17 cellular contexts compared by ENCODE assay signal in genomic region chr10:124068929-124069328, GRCh38. TPM values are rescaled to one million over a fixed set of nuclear protein-coding genes. Genes with fewer than 3 reads are reported as not detected.
DNase-seq lines count a peak whose midpoint lies in the region; ATAC-seq, FAIRE-seq and TF ChIP-seq lines count a peak whose summit lies in the region.
"Had no signal": no experiment of that assay in that cellular context is flagged by ENCODE, and none has a peak within 500 bp of the region (broad histone marks: within the 10 kb centered on the region; RNA-seq: fewer than 3 reads in every experiment).

No MANE protein-coding gene starts in this region.

- H3K27ac ChIP-seq in breast epithelium, result no peak overlapping the region
- H3K27ac ChIP-seq in mammary epithelial cell (ENCODE audit: insufficient read depth, low read depth, low read length), result peak overlapping the region; percentile 53
- peak overlapping the region; percentile 19 for H3K27ac ChIP-seq in keratinocyte (ENCODE audit: control insufficient read depth, insufficient read depth, low read length)
- no peak overlapping the region for H3K27ac ChIP-seq in trophoblast cell (ENCODE audit: low read depth, low read length)

- no peak overlapping the region for H3K14ac ChIP-seq in trophoblast cell (ENCODE audit: low read length)

- H3K18ac ChIP-seq in trophoblast cell (ENCODE audit: low read length), result no peak overlapping the region

- no peaks in the 10 kb centered on the region for H3K27me3 Mint-ChIP-seq in MCF 10A (ENCODE audit: insufficient read depth, unreplicated experiment)
- H3K27me3 Mint-ChIP-seq: IgD-negative memory B cell had no signal

- no peaks in the 10 kb centered on the region for H3K9me3 Mint-ChIP-seq in MCF 10A (ENCODE audit: unreplicated experiment)
- H3K9me3 Mint-ChIP-seq: IgD-negative memory B cell had no signal

- peaks cover 27% of the 10 kb centered on the region for H3K4me1 Mint-ChIP-seq in MCF 10A (ENCODE audit: insufficient read depth, unreplicated experiment)

- no peak overlapping the region for H4K8ac ChIP-seq in trophoblast cell (ENCODE audit: low read depth, low read length)

- in situ Hi-C loops in mammary epithelial cell (cut with MboI; ENCODE audit: low sequenced_read_pairs in 2 of 2), result no loop called here

- no peak overlapping the region for H2BK12ac ChIP-seq in trophoblast cell (ENCODE audit: low read length)

- TF ChIP-seq POLR2A in breast epithelium (IDR thresholded peaks at IDR 0.05), result no peak

- H3K9ac ChIP-seq in mammary epithelial cell (ENCODE audit: insufficient read depth, low read length), result no peak overlapping the region
- H3K9ac ChIP-seq in keratinocyte (ENCODE audit: control insufficient read depth, extremely low read depth, insufficient read depth, low read length), result no peak overlapping the region
- no peak overlapping the region for H3K9ac ChIP-seq in trophoblast cell (ENCODE audit: low read length)

- H2AK5ac ChIP-seq in trophoblast cell (ENCODE audit: low read length), result no peak overlapping the region

- H3K79me1 ChIP-seq in trophoblast cell (ENCODE audit: low read length), result no peaks in the 10 kb centered on the region

- peaks cover 6% of the 10 kb centered on the region for H3K36me3 Mint-ChIP-seq in MCF 10A (ENCODE audit: insufficient read depth, unreplicated experiment)

- peak; percentile 77 for FAIRE-seq in keratinocyte (lab: Jason Lieb, UNC)
- FAIRE-seq: G401.6, GM12891 had no signal

- H3K4me2 ChIP-seq in mammary epithelial cell (ENCODE audit: insufficient read depth, low read depth, low read length) (peak overlapping the region; percentile 63), keratinocyte (ENCODE audit: control insufficient read depth, extremely low read depth, insufficient read depth, low read depth, low read length) (peak overlapping the region; percentile 75), trophoblast cell (ENCODE audit: low read length) (no peak overlapping the region)

- H4K20me1 ChIP-seq in mammary epithelial cell (ENCODE audit: insufficient read depth, low read length) (no peaks in the 10 kb centered on the region), keratinocyte (ENCODE audit: control insufficient read depth, extremely low read depth, insufficient read depth, low read length) (peaks cover 5% of the 10 kb centered on the region)

- TF ChIP-seq CTCF in MCF 10A (IDR thresholded peaks at IDR 0.05; ENCODE audit: unreplicated experiment) (no peak), breast epithelium (IDR thresholded peaks at IDR 0.05) (no peak), mammary epithelial cell (conservative IDR thresholded peaks at IDR 0.05 in 1 of 2, IDR thresholded peaks at IDR 0.05 in 1 of 2; ENCODE audit: extremely low read depth in 1 of 2, insufficient read depth in 1 of 2, low read depth in 1 of 2, low read length in 2 of 2) (no peak), keratinocyte (optimal IDR thresholded peaks at IDR 0.05 in 1 of 3, IDR thresholded peaks at IDR 0.05 in 1 of 3, conservative IDR thresholded peaks at IDR 0.05 in 1 of 3; ENCODE audit: extremely low read depth in 1 of 3, insufficient read depth in 2 of 3, low read length in 3 of 3) (no peak)

- no peak overlapping the region for H4K12ac ChIP-seq in trophoblast cell (ENCODE audit: low read depth, low read length)

- H3K4me3 ChIP-seq in breast epithelium, result no peak overlapping the region
- H3K4me3 ChIP-seq in mammary epithelial cell (replicated peaks in 1 of 3; ENCODE audit: insufficient read depth in 1 of 3, low read depth in 2 of 3, low read length in 3 of 3), result no peak overlapping the region
- H3K4me3 ChIP-seq in keratinocyte (ENCODE audit: control insufficient read depth in 2 of 3, extremely low read depth in 1 of 3, insufficient read depth in 2 of 3, low read depth in 1 of 3, low read length in 3 of 3), result no peak overlapping the region
- no peak overlapping the region for H3K4me3 ChIP-seq in trophoblast cell (ENCODE audit: low read depth, low read length)

- H2AFZ ChIP-seq in mammary epithelial cell (ENCODE audit: low read depth, low read length) (no peak overlapping the region), keratinocyte (ENCODE audit: control insufficient read depth, low read length) (no peak overlapping the region), trophoblast cell (ENCODE audit: insufficient read depth, low read length, poor library complexity) (no peak overlapping the region)

- H3K9me1 ChIP-seq in keratinocyte (ENCODE audit: control insufficient read depth, extremely low read depth, insufficient read depth, low read length), result peaks cover 5% of the 10 kb centered on the region

- dilution Hi-C loops in mammary epithelial cell (cut with HindIII; ENCODE audit: low sequenced_read_pairs) (loop anchor here (5.0 kb wide), 1 partner anchor 63 kb away; no protein-coding TSS in a partner anchor), keratinocyte (cut with MboI; ENCODE audit: extremely low pct_ligation_motif_present, low sequenced_read_pairs) (no loop called here)

- peaks cover 81% of the 10 kb centered on the region for H3K79me2 ChIP-seq in mammary epithelial cell (ENCODE audit: insufficient read depth, low read length)
- peaks cover 44% of the 10 kb centered on the region for H3K79me2 ChIP-seq in keratinocyte (ENCODE audit: control insufficient read depth, insufficient read depth, low read length)
- peaks cover 2% of the 10 kb centered on the region for H3K79me2 ChIP-seq in trophoblast cell (ENCODE audit: control insufficient read depth, insufficient read depth, low read length, poor library complexity)

- peak overlapping the region; percentile 75 for H3K27ac Mint-ChIP-seq in MCF 10A (ENCODE audit: low read depth, unreplicated experiment)

- H3K9me3 ChIP-seq in breast epithelium (no peaks in the 10 kb centered on the region), mammary epithelial cell (replicated peaks; ENCODE audit: insufficient read depth, low read length) (no peaks in the 10 kb centered on the region), keratinocyte (ENCODE audit: control insufficient read depth, low read depth, low read length) (no peaks in the 10 kb centered on the region), trophoblast cell (ENCODE audit: insufficient read depth, low read depth, low read length) (no peaks in the 10 kb centered on the region)
- H3K9me3 ChIP-seq: Caco-2 had no signal

- BruUV-seq in MCF 10A (replicated peaks; lab: Mats Ljungman, UMichigan) (no TSS peak), mammary epithelial cell (replicated peaks; lab: Mats Ljungman, UMichigan) (no TSS peak)

- H3K4ac ChIP-seq in trophoblast cell (ENCODE audit: low read depth, low read length), result no peak overlapping the region

- DNase-seq in MCF 10A (ENCODE audit: unreplicated experiment) (no peak), breast epithelium (ENCODE audit: low spot score in 2 of 2) (no peak), mammary epithelial cell (peak; percentile 76), keratinocyte (ENCODE audit: low read depth, low spot score) (no peak), trophoblast cell (no peak), NCI-H526 (lab: John Stamatoyannopoulos, UW) (no peak)
- DNase-seq in activated CD4-positive, alpha-beta T cell treated with anti-CD3 and anti-CD28 coated beads for 48 hours, result no peak
- DNase-seq: 8988T, Caco-2, DMS53, NCI-H1092, SHP77 had no signal

- no peak overlapping the region for H3K23ac ChIP-seq in trophoblast cell (ENCODE audit: low read length)

- H2BK120ac ChIP-seq in trophoblast cell (ENCODE audit: insufficient read depth, low read length, poor library complexity), result no peak overlapping the region

- WGBS in mammary epithelial cell (ENCODE audit: low coverage, missing lambda C conversion rate), result 2% methylated on average over 3 of the region's 3 CpGs
- WGBS in trophoblast cell (ENCODE audit: extremely low coverage, insufficient coverage, insufficient read length), result no CpG with 5 or more reads among the region's 3 CpGs

- no peak overlapping the region for H4K91ac ChIP-seq in trophoblast cell (ENCODE audit: low read depth, low read length)

- no peak overlapping the region for H2BK5ac ChIP-seq in trophoblast cell (ENCODE audit: low read depth, low read length, poor library complexity)

- intact Hi-C loops in MCF 10A (cut with micrococcal nuclease) (no loop called here), breast epithelium (cut with DNase I; ENCODE audit: low total_unique reads) (no loop called here), mammary epithelial cell (cut with micrococcal nuclease) (loop anchor here (1.0 to 2.0 kb wide), 2 partner anchors 26 to 74 kb away; no protein-coding TSS in a partner anchor)

- H3K36me3 ChIP-seq in breast epithelium, result no peaks in the 10 kb centered on the region
- no peaks in the 10 kb centered on the region for H3K36me3 ChIP-seq in mammary epithelial cell (ENCODE audit: insufficient read depth, low read length)
- H3K36me3 ChIP-seq in keratinocyte (ENCODE audit: control insufficient read depth in 2 of 2, extremely low read depth in 1 of 2, insufficient read depth in 2 of 2, low read length in 2 of 2), result peaks cover 0 to 7% of the 10 kb centered on the region in 2 experiments
- no peaks in the 10 kb centered on the region for H3K36me3 ChIP-seq in trophoblast cell (ENCODE audit: control insufficient read depth in 1 of 2, insufficient read depth in 2 of 2, low read length in 2 of 2)

- no peaks in the 10 kb centered on the region for H3K27me3 ChIP-seq in breast epithelium
- no peaks in the 10 kb centered on the region for H3K27me3 ChIP-seq in mammary epithelial cell (ENCODE audit: insufficient read depth, low read length)
- no peaks in the 10 kb centered on the region for H3K27me3 ChIP-seq in keratinocyte (ENCODE audit: control insufficient read depth, extremely low read depth, insufficient read depth, low read length)
- H3K27me3 ChIP-seq in trophoblast cell (ENCODE audit: insufficient read depth, low read length), result no peaks in the 10 kb centered on the region

- POLR2A ChIA-PET in MCF 10A (lab: Yijun Ruan, JAX), result interaction anchor here (0.7 to 1.2 kb wide), 3 partner anchors 37 to 529 kb away, joined by 3 to 9 read pairs (median 3); no protein-coding TSS in a partner anchor

- H3K4me1 ChIP-seq in breast epithelium (peaks cover 4 to 5% of the 10 kb centered on the region in 2 donors), mammary epithelial cell (ENCODE audit: insufficient read depth, low read length) (peaks cover 23% of the 10 kb centered on the region), keratinocyte (ENCODE audit: control insufficient read depth, extremely low read depth, insufficient read depth, low read length) (peaks cover 20% of the 10 kb centered on the region), trophoblast cell (ENCODE audit: control insufficient read depth in 1 of 2, insufficient read depth in 2 of 2, low read length in 2 of 2) (peaks cover 11 to 12% of the 10 kb centered on the region in 2 experiments)

- H3K4me3 Mint-ChIP-seq in MCF 10A (ENCODE audit: unreplicated experiment), result no peak overlapping the region

- CTCF ChIA-PET in MCF 10A (lab: Yijun Ruan, JAX) (interaction anchor here (1.1 to 2.1 kb wide), 3 partner anchors 8 to 321 kb away, joined by 4 to 8 read pairs (median 4); no protein-coding TSS in a partner anchor), mammary epithelial cell (lab: Charles Lee; ENCODE audit: low non-redundant PET) (no interaction called here)

- no peak for ATAC-seq in HG03354 (IDR thresholded peaks at IDR 0.05; ENCODE audit: poor library complexity, severe bottlenecking, unreplicated experiment)
- ATAC-seq: Panc1 had no signal

RNA-seq across cellular contexts. Expression of gene CHST15, which starts 24.5 kb away (rescaled TPM):
- 32.8 and 38.8 TPM in 2 replicates for total RNA-seq in MCF 10A (2022)
- total RNA-seq in breast epithelium, result 10 to 100 TPM; 19.0 to 57.8 (median 56.4) TPM
- 10 to 100 TPM; 47.3 to 61.0 TPM for total RNA-seq in mammary epithelial cell
- 24.5 TPM for polyA plus RNA-seq in mammary epithelial cell
- polyA minus RNA-seq in mammary epithelial cell, result 60.0 TPM
- polyA plus RNA-seq in keratinocyte, result 21.4 to 39.1 TPM (median 24.5 TPM) in 3 replicates
- 3.4 TPM for polyA plus RNA-seq in keratinocyte (2011; ENCODE audit: low read depth)
- 16.9 and 22.6 TPM in 2 replicates for polyA plus RNA-seq in keratinocyte (2011; cell fraction: cytosol; rRNA removed)
- 50.9 and 52.5 TPM in 2 replicates for polyA plus RNA-seq in keratinocyte (2011; cell fraction: nucleus; rRNA removed)
- 9.4 and 25.1 TPM in 2 replicates for polyA plus RNA-seq in keratinocyte (2012; ENCODE audit: low replicate concordance)
- 46.0 to 77.2 TPM (median 60.9 TPM) in 3 replicates for polyA minus RNA-seq in keratinocyte
- polyA minus RNA-seq in keratinocyte (2011; cell fraction: cytosol; rRNA and poly(A)+ RNA removed), result 28.6 TPM
- polyA minus RNA-seq in keratinocyte (2011; cell fraction: nucleus; rRNA and poly(A)+ RNA removed), result 57.7 and 70.4 TPM in 2 replicates
- 2.6 TPM in 2 replicates for polyA plus RNA-seq in trophoblast cell (2013)

Comparison
In these comparisons a context has a peak if more than half of its experiments do, and no peak if none do; other contexts are left out.
1. H3K27ac ChIP-seq: peak in mammary epithelial cell (single experiment) and keratinocyte (single experiment); none in breast epithelium (0 of 2) and trophoblast cell (single experiment).